8 cellular contexts compared by ENCODE assay signal in genomic region chr5:68745459-68745858, GRCh38.
DNase-seq lines count a peak whose midpoint lies in the region; ATAC-seq and TF ChIP-seq lines count a peak whose summit lies in the region.
"Had no signal": no experiment of that assay in that cellular context is flagged by ENCODE, and none has a peak within 500 bp of the region (broad histone marks: within the 10 kb centered on the region; RNA-seq: fewer than 3 reads in every experiment).

No MANE protein-coding gene starts in this region.

- H3K9ac ChIP-seq in IMR-90 (ENCODE audit: low read depth, low read length) = no peak overlapping the region
- no peak overlapping the region for H3K9ac ChIP-seq in neural progenitor cell

- H3K4me3 Mint-ChIP-seq in neural progenitor cell = no peak overlapping the region
- H3K4me3 Mint-ChIP-seq: central memory CD8-positive, alpha-beta T cell had no signal

- H2AK9ac ChIP-seq in IMR-90 (replicated peaks; ENCODE audit: low read depth, low read length, poor library complexity) = no peak overlapping the region

- dilution Hi-C loops in IMR-90 (cut with HindIII; ENCODE audit: low sequenced_read_pairs, unreplicated experiment) = no loop called here

- peak; percentile 2 for DNase-seq in IMR-90
- DNase-seq in choroid plexus epithelial cell (ENCODE audit: low read depth) = peak; percentile 7
- DNase-seq in neural progenitor cell (ENCODE audit: low spot score) = no peak
- no peak for DNase-seq in SK-N-DZ (ENCODE audit: low spot score)
- DNase-seq in stomach = no peak

- POLR2A ChIA-PET in IMR-90 (lab: Charles Lee; ENCODE audit: unreplicated experiment) = no interaction called here

- H3K27ac Mint-ChIP-seq in neural progenitor cell = no peak overlapping the region

- H3K9me3 ChIP-seq in DOHH2 (ENCODE audit: control insufficient read depth, insufficient read depth, low read length) (no peaks in the 10 kb centered on the region), IMR-90 (ENCODE audit: control insufficient read depth, insufficient read depth, low read length) (no peaks in the 10 kb centered on the region), neural progenitor cell (ENCODE audit: low read depth) (no peaks in the 10 kb centered on the region), stomach (no peaks in the 10 kb centered on the region)

- H3K9me1 ChIP-seq in IMR-90 (ENCODE audit: insufficient read depth, low read length) = no peaks in the 10 kb centered on the region

- H3K14ac ChIP-seq in IMR-90 (replicated peaks; ENCODE audit: low read depth, low read length) = no peak overlapping the region

- peaks cover 24% of the 10 kb centered on the region for H3K4me1 Mint-ChIP-seq in neural progenitor cell

- intact Hi-C loops in IMR-90 (cut with micrococcal nuclease) = loop anchor here (1.0 kb wide), 1 partner anchor 457 kb away; no protein-coding TSS in a partner anchor
- intact Hi-C loops in stomach (cut with DNase I; ENCODE audit: low total_unique reads) = no loop called here

- no peaks in the 10 kb centered on the region for H3K79me1 ChIP-seq in IMR-90 (ENCODE audit: low read depth in 1 of 2, low read length in 2 of 2)

- H3K27me3 ChIP-seq in DOHH2 (ENCODE audit: control insufficient read depth, low read length) (0 out of 2 replicates have a peak, but pooled peaks cover 2% of the 10 kb centered on the region), IMR-90 (ENCODE audit: control insufficient read depth, insufficient read depth, low read length) (no peaks in the 10 kb centered on the region; the same call in 1 of the 2 replicates), neural progenitor cell (no peaks in the 10 kb centered on the region), stomach (no peaks in the 10 kb centered on the region)

- H3K4me1 ChIP-seq in DOHH2 (ENCODE audit: control insufficient read depth, low read length) = no peaks in the 10 kb centered on the region
- H3K4me1 ChIP-seq in IMR-90 (ENCODE audit: control insufficient read depth, insufficient read depth, low read length) = no peaks in the 10 kb centered on the region
- H3K4me1 ChIP-seq in neural progenitor cell = peaks cover 16% of the 10 kb centered on the region
- peaks cover 0 to 7% (median 3%) of the 10 kb centered on the region in 4 donors for H3K4me1 ChIP-seq in stomach

- no peak overlapping the region for H2BK120ac ChIP-seq in IMR-90 (ENCODE audit: low read depth, low read length)

- H3K79me2 ChIP-seq in DOHH2 (ENCODE audit: control insufficient read depth, low read length) (no peaks in the 10 kb centered on the region), neural progenitor cell (ENCODE audit: low read depth) (no peaks in the 10 kb centered on the region)

- peaks cover 5% of the 10 kb centered on the region for H3K9me3 Mint-ChIP-seq in neural progenitor cell
- H3K9me3 Mint-ChIP-seq: central memory CD8-positive, alpha-beta T cell had no signal

- no peak overlapping the region for H3K4ac ChIP-seq in IMR-90 (ENCODE audit: low read depth, low read length)

- H4K20me1 ChIP-seq in DOHH2 (ENCODE audit: control insufficient read depth, insufficient read depth, low read depth, low read length) (no peaks in the 10 kb centered on the region), IMR-90 (ENCODE audit: insufficient read depth, low read length) (no peaks in the 10 kb centered on the region), neural progenitor cell (ENCODE audit: low read depth) (no peaks in the 10 kb centered on the region)

- TF ChIP-seq CTCF in DOHH2 (IDR thresholded peaks at IDR 0.05; ENCODE audit: low read depth, low read length, poor library complexity, severe bottlenecking) = peak; percentile 39
- TF ChIP-seq CTCF in IMR-90 (conservative IDR thresholded peaks at IDR 0.05; ENCODE audit: low read depth, low read length) = peak; percentile 30
- peak; percentile 28 for TF ChIP-seq CTCF in choroid plexus epithelial cell (conservative IDR thresholded peaks at IDR 0.05; ENCODE audit: low read depth, low read length)
- TF ChIP-seq CTCF in neural progenitor cell (IDR thresholded peaks at IDR 0.05) = peak; percentile 39
- no peak for TF ChIP-seq CTCF in stomach (IDR thresholded peaks at IDR 0.05)

- no peak overlapping the region for H4K8ac ChIP-seq in IMR-90 (ENCODE audit: low read depth in 2 of 2, low read length in 2 of 2)

- H3K9me2 ChIP-seq in DOHH2 (replicated peaks; ENCODE audit: control insufficient read depth, low read length) = no peaks in the 10 kb centered on the region

- H3K27ac ChIP-seq in DOHH2 (ENCODE audit: low read depth, low read length) (no peak overlapping the region), IMR-90 (ENCODE audit: insufficient read depth, low read length) (no peak overlapping the region), neural progenitor cell (no peak overlapping the region), stomach (no peak overlapping the region)

- in situ Hi-C loops in IMR-90 (cut with MboI; ENCODE audit: low sequenced_read_pairs) = no loop called here

- H2AFZ ChIP-seq in IMR-90 (replicated peaks; ENCODE audit: low read length, poor library complexity) (no peak overlapping the region), neural progenitor cell (replicated peaks) (no peak overlapping the region)

- H2AK5ac ChIP-seq in IMR-90 (ENCODE audit: low read depth, low read length) = no peak overlapping the region

- peaks cover 8% of the 10 kb centered on the region for H3K27me3 Mint-ChIP-seq in neural progenitor cell (ENCODE audit: insufficient read depth, low read depth)

- TF ChIP-seq RAD21 in IMR-90 (IDR thresholded peaks at IDR 0.05; ENCODE audit: low read length) = peak; percentile 35

- no peak overlapping the region for H2BK15ac ChIP-seq in IMR-90 (ENCODE audit: low read depth, low read length)

- no TSS peak for BruUV-seq in IMR-90 (replicated peaks; lab: Mats Ljungman, UMichigan)

- H3K56ac ChIP-seq in IMR-90 (ENCODE audit: extremely low read depth, insufficient read depth, low read length) = no peak overlapping the region

- H3K4me3 ChIP-seq in DOHH2 (ENCODE audit: low read length) (no peak overlapping the region), IMR-90 (ENCODE audit: insufficient read depth, low read depth, low read length) (no peak overlapping the region), choroid plexus epithelial cell (ENCODE audit: low read depth, low read length) (no peak overlapping the region), neural progenitor cell (no peak overlapping the region), stomach (no peak overlapping the region)

- no peak overlapping the region for H3K23ac ChIP-seq in IMR-90 (ENCODE audit: low read depth, low read length)

- H3K36me3 ChIP-seq in DOHH2 (ENCODE audit: control insufficient read depth, low read length) (no peaks in the 10 kb centered on the region), IMR-90 (ENCODE audit: control insufficient read depth, insufficient read depth, low read length) (no peaks in the 10 kb centered on the region), neural progenitor cell (no peaks in the 10 kb centered on the region), stomach (no peaks in the 10 kb centered on the region)

- no peak overlapping the region for H4K91ac ChIP-seq in IMR-90 (ENCODE audit: insufficient read depth, low read depth, low read length)

- H3K4me2 ChIP-seq in DOHH2 (ENCODE audit: low read length) (no peak overlapping the region), IMR-90 (ENCODE audit: low read depth, low read length) (no peak overlapping the region), neural progenitor cell (peak overlapping the region; percentile 38)

- no peak overlapping the region for H2BK5ac ChIP-seq in IMR-90 (ENCODE audit: low read depth, low read length, poor library complexity, severe bottlenecking)

- CTCF ChIA-PET in IMR-90 (lab: Yijun Ruan, JAX) = no interaction called here

- H4K5ac ChIP-seq in IMR-90 (ENCODE audit: low read depth, low read length) = no peak overlapping the region

- no peak overlapping the region for H3K18ac ChIP-seq in IMR-90 (ENCODE audit: low read depth, low read length)

- H3F3A ChIP-seq in DOHH2 (ENCODE audit: control insufficient read depth, insufficient read depth) = no peaks in the 10 kb centered on the region
- H3F3A ChIP-seq in neural progenitor cell (ENCODE audit: low read depth) = no peaks in the 10 kb centered on the region

- no peak overlapping the region for H2BK20ac ChIP-seq in IMR-90 (ENCODE audit: low read depth, low read length)

- no peak for TF ChIP-seq EP300 in stomach (IDR thresholded peaks at IDR 0.05)

- ATAC-seq in IMR-90 (ENCODE audit: low read depth) = no peak
- no peak for ATAC-seq in GM18867 (IDR thresholded peaks at IDR 0.05; ENCODE audit: unreplicated experiment)

- no peaks in the 10 kb centered on the region for H3K36me3 Mint-ChIP-seq in neural progenitor cell

- TF ChIP-seq POLR2A in IMR-90 (IDR thresholded peaks at IDR 0.05; ENCODE audit: low read depth, low read length) = no peak
- no peak for TF ChIP-seq POLR2A in stomach (IDR thresholded peaks at IDR 0.05)

TF ChIP-seq in IMR-90, 13 proteins besides CTCF, POLR2A, EP300 and RAD21 (continues in another document):
- no peak for TF ChIP-seq FOS (IDR thresholded peaks at IDR 0.05; ENCODE audit: low read depth, low read length)
- no peak for TF ChIP-seq RCOR1 (IDR thresholded peaks at IDR 0.05; ENCODE audit: insufficient replicate concordance, low read length)
- TF ChIP-seq BHLHE40 (IDR thresholded peaks at IDR 0.05; ENCODE audit: low read depth, low read length) = no peak
- no peak for TF ChIP-seq MXI1 (IDR thresholded peaks at IDR 0.05; ENCODE audit: borderline replicate concordance, low read depth, low read length)
- peak; percentile 24; the same call in 1 of the 2 replicates for TF ChIP-seq SMC3 (IDR thresholded peaks at IDR 0.05; ENCODE audit: low read depth, low read length)
- TF ChIP-seq USF2 (IDR thresholded peaks at IDR 0.05; ENCODE audit: low read depth, low read length) = no peak
- no peak for TF ChIP-seq MAFK (IDR thresholded peaks at IDR 0.05; ENCODE audit: low read depth, low read length)
- no peak for TF ChIP-seq CHD1 (IDR thresholded peaks at IDR 0.05; ENCODE audit: low read depth, low read length)
- no peak for TF ChIP-seq ELK1 (IDR thresholded peaks at IDR 0.05; ENCODE audit: borderline replicate concordance, low read depth, low read length)

Comparison
In these comparisons a context has a peak if more than half of its experiments do, and no peak if none do; other contexts are left out.
1. CTCF ChIP-seq: peak in DOHH2 (single experiment), IMR-90 (single experiment), choroid plexus epithelial cell (single experiment) and neural progenitor cell (single experiment); none in stomach (0 of 7).
2. DNase-seq: peak in IMR-90 (single experiment) and choroid plexus epithelial cell (single experiment); none in neural progenitor cell (single experiment), SK-N-DZ (single experiment) and stomach (single experiment).